In genomic region chr14:61730756-61731373, GRCh38 we compare ENCODE assay signal across 9 cellular contexts. TPM values are rescaled to one million over a fixed set of nuclear protein-coding genes. Genes with fewer than 3 reads are reported as not detected.
DNase-seq lines count a peak whose midpoint lies in the region; ATAC-seq and TF ChIP-seq lines count a peak whose summit lies in the region.
"Had no signal": no experiment of that assay in that cellular context is flagged by ENCODE, and none has a peak within 500 bp of the region (broad histone marks: within the 10 kb centered on the region; RNA-seq: fewer than 3 reads in every experiment).

No MANE protein-coding gene starts in this region.

- no peak overlapping the region for H3K4me3 Mint-ChIP-seq in CD8-positive, alpha-beta T cell
- H3K4me3 Mint-ChIP-seq in natural killer cell treated with Interleukin-12 subunit alpha and Interleukin-12 subunit beta and Interleukin-15 and Interleukin-18, amount 100 ng/mL, for 72 hours: peak overlapping the region; percentile 14

- CTCF ChIA-PET in CD8-positive, alpha-beta T cell (lab: Charles Lee): interaction anchor here (0.8 to 4.2 kb wide), 25 partner anchors 9 to 462 kb away, joined by 3 to 37 read pairs (median 4); no protein-coding TSS in a partner anchor

- no peak overlapping the region for H3K23ac ChIP-seq in mesendoderm (ENCODE audit: low read length)

- H3K9ac ChIP-seq in Karpas-422 (ENCODE audit: low read length): peak overlapping the region; percentile 5; the same call in 1 of the 2 replicates
- no peak overlapping the region for H3K9ac ChIP-seq in mesendoderm (ENCODE audit: low read length)

- no peaks in the 10 kb centered on the region for H3K79me1 ChIP-seq in mesendoderm (ENCODE audit: low read length)

- no peaks in the 10 kb centered on the region for H3K9me2 ChIP-seq in Karpas-422 (replicated peaks; ENCODE audit: insufficient read depth, low read length)

- peaks cover 32% of the 10 kb centered on the region for H3K36me3 ChIP-seq in CD8-positive, alpha-beta T cell (ENCODE audit: insufficient read depth, low read length)
- H3K36me3 ChIP-seq in Karpas-422 (ENCODE audit: insufficient read depth, low read length) (peaks cover 79% of the 10 kb centered on the region), mesendoderm (ENCODE audit: control insufficient read depth, insufficient read depth, low read length) (peaks cover 3% of the 10 kb centered on the region)

- no peak overlapping the region for H2AFZ ChIP-seq in Karpas-422 (ENCODE audit: low read length)

- H4K8ac ChIP-seq in mesendoderm (ENCODE audit: low read depth, low read length): no peak overlapping the region

- no peak overlapping the region for H2BK5ac ChIP-seq in mesendoderm (ENCODE audit: low read length)

- POLR2A ChIA-PET in CD8-positive, alpha-beta T cell (lab: Charles Lee): no interaction called here

- WGBS in mesendoderm (ENCODE audit: extremely low coverage, insufficient coverage, low lambda C conversion rate): no CpG with 5 or more reads among the region's 2 CpGs

- H2BK120ac ChIP-seq in mesendoderm (ENCODE audit: low read depth, low read length): no peak overlapping the region

- H3K4me2 ChIP-seq in Karpas-422 (ENCODE audit: low read depth, low read length, poor library complexity, severe bottlenecking) (peak overlapping the region; percentile 8), mesendoderm (ENCODE audit: low read length) (no peak overlapping the region)

- H4K5ac ChIP-seq in mesendoderm (ENCODE audit: low read length): no peak overlapping the region

- peaks cover 3% of the 10 kb centered on the region for H3K4me1 ChIP-seq in CD8-positive, alpha-beta T cell (ENCODE audit: insufficient read depth, low read length)
- H3K4me1 ChIP-seq in Karpas-422 (ENCODE audit: low read length) (peaks cover 50% of the 10 kb centered on the region), mesendoderm (ENCODE audit: control insufficient read depth, low read depth, low read length) (no peaks in the 10 kb centered on the region)

- H3K27ac Mint-ChIP-seq in CD8-positive, alpha-beta T cell: peak overlapping the region; percentile 42
- H3K27ac Mint-ChIP-seq in natural killer cell treated with Interleukin-12 subunit alpha and Interleukin-12 subunit beta and Interleukin-15 and Interleukin-18, amount 100 ng/mL, for 72 hours: peak overlapping the region; percentile 25 to 60

- H3K36me3 Mint-ChIP-seq in CD8-positive, alpha-beta T cell: peaks cover 84% of the 10 kb centered on the region
- peaks cover 71% of the 10 kb centered on the region for H3K36me3 Mint-ChIP-seq in natural killer cell treated with Interleukin-12 subunit alpha and Interleukin-12 subunit beta and Interleukin-15 and Interleukin-18, amount 100 ng/mL, for 72 hours

- H3K9me3 Mint-ChIP-seq in CD8-positive, alpha-beta T cell: no peaks in the 10 kb centered on the region
- H3K9me3 Mint-ChIP-seq in natural killer cell treated with Interleukin-12 subunit alpha and Interleukin-12 subunit beta and Interleukin-15 and Interleukin-18, amount 100 ng/mL, for 72 hours: no peaks in the 10 kb centered on the region

- H3K4me1 Mint-ChIP-seq in CD8-positive, alpha-beta T cell (ENCODE audit: low read depth): peaks cover 20% of the 10 kb centered on the region
- peaks cover 45 to 47% of the 10 kb centered on the region in 2 donors for H3K4me1 Mint-ChIP-seq in natural killer cell treated with Interleukin-12 subunit alpha and Interleukin-12 subunit beta and Interleukin-15 and Interleukin-18, amount 100 ng/mL, for 72 hours (ENCODE audit: low read depth in 2 of 2)

- H3K27ac ChIP-seq in CD8-positive, alpha-beta T cell (ENCODE audit: low read depth, low read length): no peak overlapping the region
- H3K27ac ChIP-seq in Karpas-422 (ENCODE audit: low read length) (peak overlapping the region; percentile 67), mesendoderm (ENCODE audit: low read depth, low read length) (no peak overlapping the region)

- no peak overlapping the region for H2AK5ac ChIP-seq in mesendoderm (ENCODE audit: low read length)

- peak in 1 of 7 experiments; percentile 19 for DNase-seq in CD8-positive, alpha-beta T cell
- DNase-seq in Karpas-422: peak; percentile 76
- DNase-seq in cerebellar cortex (ENCODE audit: low spot score): peak; percentile 65
- DNase-seq in natural killer cell treated with Interleukin-12 subunit alpha and Interleukin-12 subunit beta and Interleukin-15 and Interleukin-18, amount 100 ng/mL, for 72 hours (ENCODE audit: low spot score): no peak
- no peak for DNase-seq in amygdala (lab: John Stamatoyannopoulos, UW)
- no peak for DNase-seq in amniotic stem cell (lab: John Stamatoyannopoulos, UW)
- no peak for DNase-seq in mesendoderm
- DNase-seq: left ventricle myocardium superior had no signal

- H3K9me3 ChIP-seq in CD8-positive, alpha-beta T cell (ENCODE audit: low read length): no peaks in the 10 kb centered on the region
- H3K9me3 ChIP-seq in Karpas-422 (ENCODE audit: low read length): no peaks in the 10 kb centered on the region

- H3K4ac ChIP-seq in mesendoderm (ENCODE audit: low read depth, low read length): no peak overlapping the region

- no peaks in the 10 kb centered on the region for H3K27me3 ChIP-seq in CD8-positive, alpha-beta T cell (ENCODE audit: insufficient read depth, low read length)
- H3K27me3 ChIP-seq in Karpas-422 (ENCODE audit: low read length) (no peaks in the 10 kb centered on the region), mesendoderm (ENCODE audit: insufficient read depth, low read length, poor library complexity) (no peaks in the 10 kb centered on the region)

- no peak for ATAC-seq in CD8-positive, alpha-beta T cell
- no peak for ATAC-seq in natural killer cell treated with Interleukin-12 subunit alpha and Interleukin-12 subunit beta and Interleukin-15 and Interleukin-18, amount 100 ng/mL, for 72 hours
- ATAC-seq in GM19035 (IDR thresholded peaks at IDR 0.05; ENCODE audit: unreplicated experiment): no peak
- ATAC-seq: left ventricle myocardium superior had no signal

- H3K79me2 ChIP-seq in Karpas-422 (ENCODE audit: low read length): peaks cover 95% of the 10 kb centered on the region
- H3K79me2 ChIP-seq in mesendoderm (ENCODE audit: control insufficient read depth, insufficient read depth, low read length): no peaks in the 10 kb centered on the region

- no peak overlapping the region for H3K18ac ChIP-seq in mesendoderm (ENCODE audit: low read length)

- H2BK15ac ChIP-seq in mesendoderm (replicated peaks; ENCODE audit: low read depth): no peak overlapping the region

- intact Hi-C loops in CD8-positive, alpha-beta T cell (cut with DNase I, micrococcal nuclease): loop anchor here (1.0 to 5.0 kb wide), 6 partner anchors 106 to 462 kb away; no protein-coding TSS in a partner anchor

- peak; percentile 73 for TF ChIP-seq CTCF in CD8-positive, alpha-beta T cell (IDR thresholded peaks at IDR 0.05)

- H4K20me1 ChIP-seq in Karpas-422 (ENCODE audit: insufficient read depth, low read depth, low read length): peaks cover 12% of the 10 kb centered on the region; the same call in 1 of the 2 replicates

- no peak overlapping the region for H3K4me3 ChIP-seq in CD8-positive, alpha-beta T cell (ENCODE audit: low read depth, low read length)
- H3K4me3 ChIP-seq in Karpas-422 (ENCODE audit: low read length) (no peak overlapping the region), mesendoderm (ENCODE audit: low read length) (no peak overlapping the region)

- no peaks in the 10 kb centered on the region for H3K27me3 Mint-ChIP-seq in CD8-positive, alpha-beta T cell (ENCODE audit: low read depth)
- H3K27me3 Mint-ChIP-seq in natural killer cell treated with Interleukin-12 subunit alpha and Interleukin-12 subunit beta and Interleukin-15 and Interleukin-18, amount 100 ng/mL, for 72 hours: no peaks in the 10 kb centered on the region

- no peak overlapping the region for H3K56ac ChIP-seq in mesendoderm (ENCODE audit: low read length)

RNA-seq across cellular contexts. Expression of gene SNAPC1, which starts 31.4 kb away (rescaled TPM):
- total RNA-seq in CD8-positive, alpha-beta T cell: 1 to 10 TPM; 6.8 to 7.4 TPM
- 32.7 and 33.4 TPM in 2 replicates for total RNA-seq in Karpas-422 (2014; rRNA removed; shearing (Covaris generic); ENCODE audit: low replicate concordance)
- 1 to 10 TPM; 8.8 TPM for total RNA-seq in natural killer cell treated with Interleukin-12 subunit alpha and Interleukin-12 subunit beta and Interleukin-15 and Interleukin-18, amount 100 ng/mL, for 72 hours
- polyA plus RNA-seq in mesendoderm (2013, experiment 1 of 2): 13.0 TPM
- 13.9 TPM for polyA plus RNA-seq in mesendoderm (2013, experiment 2 of 2)

RNA-seq across cellular contexts. Expression of gene HIF1A, which starts 35.6 kb away (rescaled TPM):
- total RNA-seq in CD8-positive, alpha-beta T cell: 100 to 1,000 TPM; 335 to 340 TPM
- total RNA-seq in Karpas-422 (2014; rRNA removed; shearing (Covaris generic); ENCODE audit: low replicate concordance): 111 and 233 TPM in 2 replicates
- total RNA-seq in natural killer cell treated with Interleukin-12 subunit alpha and Interleukin-12 subunit beta and Interleukin-15 and Interleukin-18, amount 100 ng/mL, for 72 hours: 100 to 1,000 TPM; 452 to 579 TPM
- 212 TPM for polyA plus RNA-seq in mesendoderm (2013, experiment 1 of 2)
- 208 TPM for polyA plus RNA-seq in mesendoderm (2013, experiment 2 of 2)

Comparison
In these comparisons a context has a peak if more than half of its experiments do, and no peak if none do; other contexts are left out.
1. DNase-seq: peak in Karpas-422 (single experiment) and cerebellar cortex (single experiment); none in natural killer cell treated with Interleukin-12 subunit alpha and Interleukin-12 subunit beta and Interleukin-15 and Interleukin-18, amount 100 ng/mL, for 72 hours (single experiment), amygdala (0 of 56), amniotic stem cell (single experiment) and mesendoderm (single experiment).